Comparison of ENCODE assay signal across 23 cellular contexts in genomic region chr2:103144837-103145236, GRCh38.
DNase-seq lines count a peak whose midpoint lies in the region; FAIRE-seq and TF ChIP-seq lines count a peak whose summit lies in the region.
"Had no signal": no experiment of that assay in that cellular context is flagged by ENCODE, and none has a peak within 500 bp of the region (broad histone marks: within the 10 kb centered on the region; RNA-seq: fewer than 3 reads in every experiment).

No MANE protein-coding gene starts in this region.

- H3K9me3 ChIP-seq in astrocyte (ENCODE audit: insufficient read depth, low read depth, low read length) = no peaks in the 10 kb centered on the region
- H3K9me3 ChIP-seq: BE2C, BLaER1, Caco-2 had no signal

- no peak for FAIRE-seq in astrocyte (lab: Jason Lieb, UNC)
- FAIRE-seq: D721Med, GM12891, GM19239 had no signal

- H3K4me1 ChIP-seq in astrocyte (ENCODE audit: insufficient read depth, low read length) = no peaks in the 10 kb centered on the region
- H3K4me1 ChIP-seq: BE2C, BLaER1, Caco-2 had no signal

- no peaks in the 10 kb centered on the region for H3K79me2 ChIP-seq in astrocyte (ENCODE audit: insufficient read depth, low read length)

- H3K9ac ChIP-seq in astrocyte (ENCODE audit: low read length) = no peak overlapping the region
- H3K9ac ChIP-seq: BLaER1 had no signal

- H3K36me3 Mint-ChIP-seq in astrocyte (ENCODE audit: low read depth, unreplicated experiment) = no peaks in the 10 kb centered on the region
- H3K36me3 Mint-ChIP-seq: CD14-positive monocyte; CD4-positive, alpha-beta memory T cell; CD4-positive, CD25-positive, alpha-beta regulatory T cell; CD8-positive, alpha-beta memory T cell had no signal

- H4K20me1 ChIP-seq in astrocyte (ENCODE audit: insufficient read depth, low read length) = no peaks in the 10 kb centered on the region
- H4K20me1 ChIP-seq: BLaER1 had no signal

- H3K9me3 Mint-ChIP-seq in astrocyte (ENCODE audit: unreplicated experiment) = no peaks in the 10 kb centered on the region

- no peak overlapping the region for H3K27ac ChIP-seq in astrocyte (ENCODE audit: low read depth, low read length)
- H3K27ac ChIP-seq in dorsolateral prefrontal cortex = no peak overlapping the region
- H3K27ac ChIP-seq: BLaER1 had no signal

- H2AFZ ChIP-seq in astrocyte (ENCODE audit: low read depth, low read length) = no peak overlapping the region

- no peaks in the 10 kb centered on the region for H3K36me3 ChIP-seq in astrocyte (ENCODE audit: insufficient read depth, low read length)
- H3K36me3 ChIP-seq: BE2C, BLaER1 had no signal

- H3K4me2 ChIP-seq in astrocyte (ENCODE audit: low read length) = no peak overlapping the region
- H3K4me2 ChIP-seq: BLaER1 had no signal

- intact Hi-C loops in dorsolateral prefrontal cortex (cut with DNase I) = no loop called here

- no peak overlapping the region for H3K4me3 ChIP-seq in astrocyte (ENCODE audit: insufficient read depth, low read depth, low read length)
- no peak overlapping the region for H3K4me3 ChIP-seq in dorsolateral prefrontal cortex
- H3K4me3 ChIP-seq: BLaER1 had no signal

- H3K4me1 Mint-ChIP-seq in astrocyte (ENCODE audit: low read depth, unreplicated experiment) = peaks cover 5% of the 10 kb centered on the region
- H3K4me1 Mint-ChIP-seq: CD14-positive monocyte; CD4-positive, alpha-beta memory T cell; CD4-positive, CD25-positive, alpha-beta regulatory T cell; CD8-positive, alpha-beta memory T cell had no signal

- DNase-seq in HT1080 (ENCODE audit: low read depth) (peak; percentile 19), astrocyte (ENCODE audit: low read depth) (peak; percentile 3), astrocyte of the hippocampus (ENCODE audit: low read depth, low spot score) (peak; percentile 45), DMS53 (lab: John Stamatoyannopoulos, UW) (no peak), COR-L47 (lab: John Stamatoyannopoulos, UW) (no peak), dorsolateral prefrontal cortex (no peak)
- DNase-seq: 8988T; ACHN; BE2C; C1 segment of cervical spinal cord; Caco-2; Calu3; CD4-positive, alpha-beta memory T cell; CD4-positive, CD25-positive, alpha-beta regulatory T cell; CD8-positive, alpha-beta memory T cell; DMS79; DND-41; GF-D8 had no signal

- H3K27ac Mint-ChIP-seq in astrocyte (ENCODE audit: unreplicated experiment) = no peak overlapping the region
- H3K27ac Mint-ChIP-seq: CD14-positive monocyte; CD4-positive, alpha-beta memory T cell; CD4-positive, CD25-positive, alpha-beta regulatory T cell; CD8-positive, alpha-beta memory T cell had no signal

- TF ChIP-seq CTCF in astrocyte (IDR thresholded peaks at IDR 0.05; ENCODE audit: insufficient read depth, low read depth, low read length) (no peak), dorsolateral prefrontal cortex (IDR thresholded peaks at IDR 0.05 in 54 of 56, conservative IDR thresholded peaks at IDR 0.05 in 2 of 56; ENCODE audit: low read depth in 1 of 56, partially characterized antibody in 56 of 56) (no peak)

- H3K27me3 ChIP-seq in astrocyte (ENCODE audit: insufficient read depth, low read length) (no peaks in the 10 kb centered on the region), dorsolateral prefrontal cortex (peaks cover 0 to 1% (median 0%) of the 10 kb centered on the region in 45 donors)
- H3K27me3 ChIP-seq: BE2C, BLaER1 had no signal

- no peak overlapping the region for H3K4me3 Mint-ChIP-seq in astrocyte (ENCODE audit: unreplicated experiment)
- H3K4me3 Mint-ChIP-seq: CD14-positive monocyte; CD4-positive, alpha-beta memory T cell; CD4-positive, CD25-positive, alpha-beta regulatory T cell; CD8-positive, alpha-beta memory T cell had no signal

- H3K27me3 Mint-ChIP-seq in astrocyte (ENCODE audit: low read depth, unreplicated experiment) = peaks cover under 1% of the 10 kb centered on the region

Comparison
In these comparisons a context has a peak if more than half of its experiments do, and no peak if none do; other contexts are left out.
1. DNase-seq: peak in HT1080 (single experiment), astrocyte (single experiment) and astrocyte of the hippocampus (single experiment); none in DMS53 (single experiment), COR-L47 (single experiment) and dorsolateral prefrontal cortex (0 of 10).